9 cellular contexts compared by ENCODE assay signal in genomic region chr15:101124731-101125558, GRCh38.
A peak's percentile ranks its signal among the peaks of the same experiment; 100 is the strongest.
DNase-seq lines count a peak whose midpoint lies in the region; ATAC-seq and TF ChIP-seq lines count a peak whose summit lies in the region.
"Had no signal": no experiment of that assay in that cellular context is flagged by ENCODE, and none has a peak within 500 bp of the region (broad histone marks: within the 10 kb centered on the region; RNA-seq: fewer than 3 reads in every experiment).

No MANE protein-coding gene starts in this region.

- no peaks in the 10 kb centered on the region for H3K9me2 ChIP-seq in MM.1S (replicated peaks; ENCODE audit: insufficient read depth, low read length)

- TF ChIP-seq CTCF in MM.1S (IDR thresholded peaks at IDR 0.05; ENCODE audit: low read length) (no peak), astrocyte of the spinal cord (IDR thresholded peaks at IDR 0.05; ENCODE audit: low read depth, low read length) (no peak), neutrophil (IDR thresholded peaks at IDR 0.05) (no peak), heart right ventricle (IDR thresholded peaks at IDR 0.05) (no peak)

- intact Hi-C loops in heart right ventricle (cut with DNase I) = loop anchor here in 8 of 10 donors (5.0 to 10.0 kb wide), 5 partner anchors 37 to 132 kb away; partner anchors contain the start of gene CHSY1 (in 4 of the 8)

- no peak overlapping the region for H2AFZ ChIP-seq in MM.1S (ENCODE audit: low read length)

- H3K9ac ChIP-seq in MM.1S (ENCODE audit: low read length) = no peak overlapping the region

- H3K4me3 ChIP-seq in MM.1S (ENCODE audit: low read length) (no peak overlapping the region), astrocyte of the spinal cord (ENCODE audit: low read depth, low read length) (no peak overlapping the region), neutrophil (ENCODE audit: low read depth in 1 of 2, low read length in 1 of 2) (peak overlapping the region; percentile 19 to 38), heart right ventricle (no peak overlapping the region)

- 84% methylated on average over 11 of the region's 11 CpGs for WGBS in heart right ventricle, 2 donors

- peak overlapping the region; percentile 10; the same call in 1 of the 2 replicates for H3K4me2 ChIP-seq in MM.1S (ENCODE audit: low read depth, low read length)

- no peaks in the 10 kb centered on the region for H4K20me1 ChIP-seq in MM.1S (ENCODE audit: insufficient read depth, low read length)

- H3K27ac ChIP-seq in MM.1S (ENCODE audit: low read length) (peak overlapping the region; percentile 97; the same call in 1 of the 2 replicates), neutrophil (peak overlapping the region; percentile 88), heart right ventricle (peak overlapping the region in 2 of 10 donors; percentile 9 to 94)

- no peak for ATAC-seq in heart right ventricle
- ATAC-seq in GM18498 (IDR thresholded peaks at IDR 0.05; ENCODE audit: unreplicated experiment) = no peak
- no peak for ATAC-seq in GM21576 (IDR thresholded peaks at IDR 0.05; ENCODE audit: unreplicated experiment)

- H3K79me2 ChIP-seq in MM.1S (ENCODE audit: low read length) = peaks cover 38% of the 10 kb centered on the region

- in situ Hi-C loops in astrocyte of the spinal cord (cut with HindIII; ENCODE audit: low sequenced_read_pairs) = loop anchor here (10.0 kb wide), 1 partner anchor 130 kb away; the partner anchor contains the start of gene CHSY1

- H3K4me1 ChIP-seq in MM.1S (ENCODE audit: low read length) = peaks cover 69% of the 10 kb centered on the region
- peaks cover 58 to 60% of the 10 kb centered on the region in 2 experiments for H3K4me1 ChIP-seq in neutrophil (ENCODE audit: control insufficient read depth in 1 of 2, insufficient read depth in 1 of 2, low read depth in 1 of 2, low read length in 1 of 2)
- H3K4me1 ChIP-seq in heart right ventricle = peaks cover 16 to 91% (median 41%) of the 10 kb centered on the region in 9 donors

- DNase-seq in EL (peak; percentile 98), MM.1S (no peak), astrocyte of the spinal cord (ENCODE audit: low read depth, low spot score) (peak; percentile 97), NCI-H1105 treated with DMSO at 0.1 percent for 48 hours (lab: John Stamatoyannopoulos, UW) (no peak), heart right ventricle (no peak)
- DNase-seq: NCI-H1436 had no signal

- no peaks in the 10 kb centered on the region for H3K9me3 ChIP-seq in MM.1S (replicated peaks; ENCODE audit: insufficient read depth, low read length)
- H3K9me3 ChIP-seq in neutrophil = no peaks in the 10 kb centered on the region
- H3K9me3 ChIP-seq in heart right ventricle = peaks cover 0 to 9% (median 0%) of the 10 kb centered on the region in 11 donors

- H3F3A ChIP-seq in MM.1S (ENCODE audit: insufficient read depth, low read length) = peaks cover 47% of the 10 kb centered on the region

- H3K36me3 ChIP-seq in MM.1S (replicated peaks; ENCODE audit: insufficient read depth, low read length) = no peaks in the 10 kb centered on the region
- H3K36me3 ChIP-seq in neutrophil = no peaks in the 10 kb centered on the region
- H3K36me3 ChIP-seq in heart right ventricle = no peaks in the 10 kb centered on the region

- H3K27me3 ChIP-seq in MM.1S (replicated peaks; ENCODE audit: insufficient read depth, low read length) (no peaks in the 10 kb centered on the region), neutrophil (no peaks in the 10 kb centered on the region), heart right ventricle (no peaks in the 10 kb centered on the region)

Comparison
In these comparisons a context has a peak if more than half of its experiments do, and no peak if none do; other contexts are left out.
1. DNase-seq: peak in EL (single experiment) and astrocyte of the spinal cord (single experiment); none in MM.1S (single experiment), NCI-H1105 treated with DMSO at 0.1 percent for 48 hours (single experiment) and heart right ventricle (0 of 2).
2. H3K4me3 ChIP-seq: peak in neutrophil (2 of 2); none in MM.1S (single experiment), astrocyte of the spinal cord (single experiment) and heart right ventricle (0 of 10).